ENCODE assay signal across 9 cellular contexts in genomic region chr11:16785520-16786128, GRCh38. TPM values are rescaled to one million over a fixed set of nuclear protein-coding genes. Genes with fewer than 3 reads are reported as not detected.
DNase-seq lines count a peak whose midpoint lies in the region; ATAC-seq lines count a peak whose summit lies in the region.
"Had no signal": no experiment of that assay in that cellular context is flagged by ENCODE, and none has a peak within 500 bp of the region (broad histone marks: within the 10 kb centered on the region; RNA-seq: fewer than 3 reads in every experiment).

No MANE protein-coding gene starts in this region.

- H3K36me3 Mint-ChIP-seq in natural killer cell treated with Interleukin-12 subunit alpha and Interleukin-12 subunit beta and Interleukin-15 and Interleukin-18, amount 100 ng/mL, for 72 hours = no peaks in the 10 kb centered on the region
- H3K36me3 Mint-ChIP-seq: activated naive CD4-positive, alpha-beta T cell treated with anti-CD3 and anti-CD28 coated beads, Interleukin-2, amount 50 U/mL, for 24 hours had no signal

- H3K9me3 Mint-ChIP-seq in natural killer cell treated with Interleukin-12 subunit alpha and Interleukin-12 subunit beta and Interleukin-15 and Interleukin-18, amount 100 ng/mL, for 72 hours = no peaks in the 10 kb centered on the region
- H3K9me3 Mint-ChIP-seq: activated naive CD4-positive, alpha-beta T cell treated with anti-CD3 and anti-CD28 coated beads, Interleukin-2, amount 50 U/mL, for 24 hours had no signal

- no peaks in the 10 kb centered on the region for H3K27me3 Mint-ChIP-seq in natural killer cell treated with Interleukin-12 subunit alpha and Interleukin-12 subunit beta and Interleukin-15 and Interleukin-18, amount 100 ng/mL, for 72 hours
- H3K27me3 Mint-ChIP-seq: activated naive CD4-positive, alpha-beta T cell treated with anti-CD3 and anti-CD28 coated beads, Interleukin-2, amount 50 U/mL, for 24 hours had no signal

- H3K27ac ChIP-seq in substantia nigra (ENCODE audit: low read depth, low read length, poor library complexity, severe bottlenecking) = no peak overlapping the region

- no peak overlapping the region for H3K27ac Mint-ChIP-seq in natural killer cell treated with Interleukin-12 subunit alpha and Interleukin-12 subunit beta and Interleukin-15 and Interleukin-18, amount 100 ng/mL, for 72 hours
- H3K27ac Mint-ChIP-seq: activated naive CD4-positive, alpha-beta T cell treated with anti-CD3 and anti-CD28 coated beads, Interleukin-2, amount 50 U/mL, for 24 hours had no signal

- H3K4me3 Mint-ChIP-seq in natural killer cell treated with Interleukin-12 subunit alpha and Interleukin-12 subunit beta and Interleukin-15 and Interleukin-18, amount 100 ng/mL, for 72 hours = no peak overlapping the region
- H3K4me3 Mint-ChIP-seq: activated naive CD4-positive, alpha-beta T cell treated with anti-CD3 and anti-CD28 coated beads, Interleukin-2, amount 50 U/mL, for 24 hours had no signal

- ATAC-seq in GM19438 (IDR thresholded peaks at IDR 0.05; ENCODE audit: low read depth, unreplicated experiment) = peak; percentile 82
- peak; percentile 75 for ATAC-seq in HG03469 (IDR thresholded peaks at IDR 0.05; ENCODE audit: unreplicated experiment)
- ATAC-seq in natural killer cell treated with Interleukin-12 subunit alpha and Interleukin-12 subunit beta and Interleukin-15 and Interleukin-18, amount 100 ng/mL, for 72 hours = peak; percentile 64

- H3K4me1 Mint-ChIP-seq in natural killer cell treated with Interleukin-12 subunit alpha and Interleukin-12 subunit beta and Interleukin-15 and Interleukin-18, amount 100 ng/mL, for 72 hours (ENCODE audit: low read depth in 2 of 2) = no peaks in the 10 kb centered on the region
- H3K4me1 Mint-ChIP-seq: activated naive CD4-positive, alpha-beta T cell treated with anti-CD3 and anti-CD28 coated beads, Interleukin-2, amount 50 U/mL, for 24 hours had no signal

- DNase-seq in COR-L47 (lab: John Stamatoyannopoulos, UW) = peak; percentile 27
- peak; percentile 6 for DNase-seq in NCI-H774 (lab: John Stamatoyannopoulos, UW)
- peak; percentile 72 for DNase-seq in activated CD8-positive, alpha-beta memory T cell treated with anti-CD3 and anti-CD28 coated beads, Interleukin-2, amount 50 U/mL, for 48 hours
- peak; percentile 66 for DNase-seq in fibroblast of gingiva (ENCODE audit: low read depth)
- DNase-seq in natural killer cell treated with Interleukin-12 subunit alpha and Interleukin-12 subunit beta and Interleukin-15 and Interleukin-18, amount 100 ng/mL, for 72 hours (ENCODE audit: low spot score) = peak; percentile 64
- peak in 39 of 49 donors; percentile 9 to 78 (median 57) for DNase-seq in substantia nigra (lab: John Stamatoyannopoulos, UW)

RNA-seq across cellular contexts. Expression of gene C11orf58, which starts 47.2 kb away (rescaled TPM):
- 100 to 1,000 TPM; 103 to 109 TPM for total RNA-seq in natural killer cell treated with Interleukin-12 subunit alpha and Interleukin-12 subunit beta and Interleukin-15 and Interleukin-18, amount 100 ng/mL, for 72 hours

Comparison
In these comparisons a context has a peak if more than half of its experiments do, and no peak if none do; other contexts are left out.
1. DNase-seq: peak in every context shown above with its lines; median percentile 72 in activated CD8-positive, alpha-beta memory T cell treated with anti-CD3 and anti-CD28 coated beads, Interleukin-2, amount 50 U/mL, for 48 hours; 66 in fibroblast of gingiva; 64 in natural killer cell treated with Interleukin-12 subunit alpha and Interleukin-12 subunit beta and Interleukin-15 and Interleukin-18, amount 100 ng/mL, for 72 hours; 57 in substantia nigra; 27 in COR-L47; 6 in NCI-H774.